16 cellular contexts compared by ENCODE assay signal in genomic region chr14:57066463-57066862, GRCh38.
"Had no signal": no experiment of that assay in that cellular context is flagged by ENCODE, and none has a peak within 500 bp of the region (broad histone marks: within the 10 kb centered on the region; RNA-seq: fewer than 3 reads in every experiment).

No MANE protein-coding gene starts in this region.

- H3K27ac ChIP-seq: epithelial cell of prostate, esophagus muscularis mucosa, gastrocnemius medialis, heart right ventricle, neutrophil, sigmoid colon, skin epidermis, stomach, thoracic aorta, transverse colon had no signal

- H3K9me3 ChIP-seq: esophagus muscularis mucosa, gastrocnemius medialis, heart right ventricle, mucosa of descending colon, neutrophil, sigmoid colon, stomach, thoracic aorta, transverse colon had no signal

- ATAC-seq: gastrocnemius medialis; heart right ventricle; naive thymus-derived CD8-positive, alpha-beta T cell had no signal

- H3K4me3 Mint-ChIP-seq: naive thymus-derived CD8-positive, alpha-beta T cell had no signal

- H3K36me3 ChIP-seq: esophagus muscularis mucosa, gastrocnemius medialis, heart right ventricle, neutrophil, sigmoid colon, stomach, thoracic aorta, transverse colon had no signal

- DNase-seq: effector memory CD4-positive, alpha-beta T cell; gastrocnemius medialis; heart right ventricle; sigmoid colon; stimulated activated naive CD4-positive, alpha-beta T cell had no signal

- H3K36me3 Mint-ChIP-seq: naive thymus-derived CD8-positive, alpha-beta T cell had no signal

- H3K27ac Mint-ChIP-seq: naive thymus-derived CD8-positive, alpha-beta T cell had no signal

- H3K4me1 ChIP-seq: esophagus muscularis mucosa, gastrocnemius medialis, heart right ventricle, sigmoid colon, stomach, transverse colon had no signal

- H3K4me3 ChIP-seq: esophagus muscularis mucosa, gastrocnemius medialis, heart right ventricle, mucosa of descending colon, sigmoid colon, skin epidermis, stomach, thoracic aorta, transverse colon had no signal

- H3K9me3 Mint-ChIP-seq: naive thymus-derived CD8-positive, alpha-beta T cell had no signal

- FAIRE-seq: endometrium, keratinocyte had no signal
